ENCODE assay signal across 3 cellular contexts in the genomic region with DNA sequence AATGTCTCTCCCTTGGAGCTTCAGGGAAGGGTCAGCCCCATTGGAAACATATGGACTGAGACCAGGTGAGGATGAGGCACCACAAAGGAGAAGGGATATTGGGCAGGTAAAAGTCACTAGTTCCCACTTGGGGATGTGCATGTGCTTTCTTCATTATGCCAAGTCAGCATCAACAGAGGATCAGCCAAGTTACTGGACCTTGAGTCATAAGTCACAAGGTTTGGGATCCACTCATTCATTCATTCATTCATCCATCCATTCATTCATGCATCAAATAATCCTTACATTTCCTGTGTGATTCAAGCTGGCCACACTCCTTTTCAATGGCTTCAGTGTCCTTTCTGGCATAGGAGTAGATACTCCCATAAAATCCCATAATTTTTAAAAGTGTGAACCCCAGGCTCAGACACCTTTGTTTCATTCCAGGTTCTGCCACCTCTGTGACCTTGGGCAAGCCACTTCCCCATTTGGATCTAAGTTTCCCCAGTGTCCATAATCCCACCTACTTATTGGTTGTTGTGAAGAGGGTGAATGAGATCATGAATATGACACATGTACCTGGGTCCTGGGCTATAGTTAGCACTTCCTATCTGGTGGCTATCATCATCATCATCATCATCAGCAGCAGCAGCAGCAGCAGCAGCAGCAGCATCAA.
TF ChIP-seq lines count a peak whose summit lies in the region.

No MANE protein-coding gene starts in this region.

TF ChIP-seq in GM12891, 5 proteins besides CTCF, POLR2A, EP300 and RAD21:
- TF ChIP-seq SPI1 (IDR thresholded peaks at IDR 0.05; ENCODE audit: low read depth, low read length) = 0 out of 2 replicates have a peak, but pooled peaks have one; percentile 1
- no peak for TF ChIP-seq POLR2AphosphoS5 (IDR thresholded peaks at IDR 0.05; ENCODE audit: low read depth, low read length)
- no peak for TF ChIP-seq PAX5 (IDR thresholded peaks at IDR 0.05; ENCODE audit: insufficient read depth, low read length, severe bottlenecking)
TF ChIP-seq in GM12891: peak in this region for 1.

TF ChIP-seq in IMR-90, 13 proteins besides CTCF, POLR2A, EP300 and RAD21 (continued from another document):
- no peak for TF ChIP-seq MXI1 (IDR thresholded peaks at IDR 0.05; ENCODE audit: borderline replicate concordance, low read depth, low read length)
- peak; percentile 63 for TF ChIP-seq MAFK (IDR thresholded peaks at IDR 0.05; ENCODE audit: low read depth, low read length)
- TF ChIP-seq, protein P1, sequence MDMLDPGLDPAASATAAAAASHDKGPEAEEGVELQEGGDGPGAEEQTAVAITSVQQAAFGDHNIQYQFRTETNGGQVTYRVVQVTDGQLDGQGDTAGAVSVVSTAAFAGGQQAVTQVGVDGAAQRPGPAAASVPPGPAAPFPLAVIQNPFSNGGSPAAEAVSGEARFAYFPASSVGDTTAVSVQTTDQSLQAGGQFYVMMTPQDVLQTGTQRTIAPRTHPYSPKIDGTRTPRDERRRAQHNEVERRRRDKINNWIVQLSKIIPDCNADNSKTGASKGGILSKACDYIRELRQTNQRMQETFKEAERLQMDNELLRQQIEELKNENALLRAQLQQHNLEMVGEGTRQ (IDR thresholded peaks at IDR 0.05; ENCODE audit: low read depth, low read length) = no peak

TF ChIP-seq in H1, 55 proteins besides CTCF, POLR2A, EP300 and RAD21 (continued from another document):
- TF ChIP-seq HDAC2 (IDR thresholded peaks at IDR 0.05; ENCODE audit: borderline replicate concordance in 1 of 2, low read depth in 2 of 2, low read length in 2 of 2) (no peak), BACH1 (IDR thresholded peaks at IDR 0.05; ENCODE audit: low read length) (no peak), GTF2F1 (IDR thresholded peaks at IDR 0.05; ENCODE audit: borderline replicate concordance, low read depth, low read length) (no peak), TAF7 (optimal IDR thresholded peaks at IDR 0.05; ENCODE audit: borderline replicate concordance, low read depth, low read length) (no peak), CTBP2 (IDR thresholded peaks at IDR 0.05; ENCODE audit: borderline replicate concordance, insufficient read depth, insufficient read length, low read length) (no peak), CHD2 (IDR thresholded peaks at IDR 0.05; ENCODE audit: low read length) (no peak), BRCA1 (IDR thresholded peaks at IDR 0.05; ENCODE audit: low read depth, low read length) (no peak), ZNF274 (IDR thresholded peaks at IDR 0.05; ENCODE audit: borderline replicate concordance, extremely low read depth, low read length) (no peak), CBX8 (IDR thresholded peaks at IDR 0.05; ENCODE audit: borderline replicate concordance, low read depth, low read length) (no peak), CBX5 (IDR thresholded peaks at IDR 0.05; ENCODE audit: low read depth, low read length) (no peak), RXRA (IDR thresholded peaks at IDR 0.05; ENCODE audit: insufficient read depth, low read depth, low read length) (no peak), YY1 (IDR thresholded peaks at IDR 0.05; ENCODE audit: low read depth, low read length) (no peak), SRF (IDR thresholded peaks at IDR 0.05; ENCODE audit: low read depth, low read length) (no peak), JUN (IDR thresholded peaks at IDR 0.05; ENCODE audit: low read depth, low read length) (no peak), NRF1 (IDR thresholded peaks at IDR 0.05; ENCODE audit: low read depth, low read length) (no peak)
